Comparison of ENCODE assay signal across 20 cellular contexts in genomic region chr10:121559321-121559720, GRCh38. TPM values are rescaled to one million over a fixed set of nuclear protein-coding genes. Genes with fewer than 3 reads are reported as not detected.
DNase-seq lines count a peak whose midpoint lies in the region; ATAC-seq, FAIRE-seq and TF ChIP-seq lines count a peak whose summit lies in the region.
"Had no signal": no experiment of that assay in that cellular context is flagged by ENCODE, and none has a peak within 500 bp of the region (broad histone marks: within the 10 kb centered on the region; RNA-seq: fewer than 3 reads in every experiment).

No MANE protein-coding gene starts in this region.

- TF ChIP-seq CTCF in D721Med (IDR thresholded peaks at IDR 0.05; ENCODE audit: insufficient read depth, missing control alignments) (no peak), nephron (IDR thresholded peaks at IDR 0.05; ENCODE audit: unreplicated experiment in 3 of 3) (no peak), vagina (IDR thresholded peaks at IDR 0.05) (no peak)

- intact Hi-C loops in vagina (cut with DNase I) = no loop called here

- H3K9me3 ChIP-seq in vagina = no peaks in the 10 kb centered on the region
- H3K9me3 ChIP-seq: breast epithelium, gastrocnemius medialis, Peyer's patch, suprapubic skin had no signal

- peaks cover 6% of the 10 kb centered on the region for H3K27me3 Mint-ChIP-seq in nephron (ENCODE audit: low read depth)
- H3K27me3 Mint-ChIP-seq: activated naive CD8-positive, alpha-beta T cell treated with anti-CD3 and anti-CD28 coated beads, Interleukin-2, amount 10 ng/mL, durations not matched to agents 7 days and 5 days; CD4-positive, alpha-beta T cell had no signal

- H3K4me1 ChIP-seq in vagina = peaks cover 15% of the 10 kb centered on the region
- H3K4me1 ChIP-seq: breast epithelium, gastrocnemius medialis, Peyer's patch had no signal

- H3K4me3 ChIP-seq in vagina = no peak overlapping the region
- H3K4me3 ChIP-seq: breast epithelium, gastrocnemius medialis, Peyer's patch, suprapubic skin had no signal

- DNase-seq in D721Med (ENCODE audit: insufficient read length, low spot score) = peak; percentile 58
- DNase-seq in NCI-H146 treated with DMSO at 0.1 percent for 48 hours (lab: John Stamatoyannopoulos, UW; ENCODE audit: unreplicated experiment) = peak; percentile 34
- no peak for DNase-seq in CD1c-positive myeloid dendritic cell (ENCODE audit: extremely low spot score)
- no peak for DNase-seq in activated naive CD4-positive, alpha-beta T cell treated with anti-CD3 and anti-CD28 coated beads, Interleukin-2, amount 50 U/mL, for 16 hours
- no peak for DNase-seq in vagina (ENCODE audit: extremely low spot score in 2 of 2)
- no peak for DNase-seq in stimulated activated CD4-positive, alpha-beta T cell treated with anti-CD3 and anti-CD28 coated beads, Interleukin-2, amount 100 ng/mL, for 24 hours
- DNase-seq: activated naive CD8-positive, alpha-beta T cell treated with anti-CD3 and anti-CD28 coated beads, Interleukin-2, amount 10 ng/mL, durations not matched to agents 7 days and 5 days; CD4-positive, alpha-beta T cell; DMS79 treated with DMSO at 0.1 percent for 48 hours; gastrocnemius medialis; IMR-90; kidney glomerular epithelial cell; NCI-H2081; Peyer's patch; T1000 had no signal

- TF ChIP-seq POLR2A in vagina (IDR thresholded peaks at IDR 0.05) = no peak

- no peaks in the 10 kb centered on the region for H3K27me3 ChIP-seq in vagina
- H3K27me3 ChIP-seq: breast epithelium, gastrocnemius medialis, Peyer's patch, suprapubic skin had no signal

- H3K4me1 Mint-ChIP-seq in nephron = peaks cover 42% of the 10 kb centered on the region
- H3K4me1 Mint-ChIP-seq: activated naive CD8-positive, alpha-beta T cell treated with anti-CD3 and anti-CD28 coated beads, Interleukin-2, amount 10 ng/mL, durations not matched to agents 7 days and 5 days had no signal

- no peak overlapping the region for H3K27ac ChIP-seq in vagina
- H3K27ac ChIP-seq: breast epithelium, gastrocnemius medialis, HL-60, Peyer's patch, suprapubic skin had no signal

- H3K9me3 Mint-ChIP-seq in nephron = no peaks in the 10 kb centered on the region
- H3K9me3 Mint-ChIP-seq: activated naive CD8-positive, alpha-beta T cell treated with anti-CD3 and anti-CD28 coated beads, Interleukin-2, amount 10 ng/mL, durations not matched to agents 7 days and 5 days; CD4-positive, alpha-beta T cell had no signal

- H3K36me3 Mint-ChIP-seq in nephron (ENCODE audit: low read depth) = peaks cover 36% of the 10 kb centered on the region
- H3K36me3 Mint-ChIP-seq: activated naive CD8-positive, alpha-beta T cell treated with anti-CD3 and anti-CD28 coated beads, Interleukin-2, amount 10 ng/mL, durations not matched to agents 7 days and 5 days had no signal

- peak overlapping the region in 2 of 3 experiments; percentile 4 to 52 for H3K27ac Mint-ChIP-seq in nephron
- H3K27ac Mint-ChIP-seq: activated naive CD8-positive, alpha-beta T cell treated with anti-CD3 and anti-CD28 coated beads, Interleukin-2, amount 10 ng/mL, durations not matched to agents 7 days and 5 days; CD4-positive, alpha-beta T cell had no signal

- H3K4me3 Mint-ChIP-seq in nephron = peak overlapping the region in 1 of 3 experiments; percentile 23
- H3K4me3 Mint-ChIP-seq: activated naive CD8-positive, alpha-beta T cell treated with anti-CD3 and anti-CD28 coated beads, Interleukin-2, amount 10 ng/mL, durations not matched to agents 7 days and 5 days; CD4-positive, alpha-beta T cell had no signal

- FAIRE-seq in D721Med (lab: Jason Lieb, UNC) = no peak

- no peaks in the 10 kb centered on the region for H3K36me3 ChIP-seq in vagina
- H3K36me3 ChIP-seq: breast epithelium, gastrocnemius medialis, Peyer's patch, suprapubic skin had no signal

- no peak for ATAC-seq in SK-N-SH treated with all-trans-retinoic acid at 6 μM for 48 hours
- ATAC-seq: gastrocnemius medialis had no signal

TF ChIP-seq in SK-N-SH treated with all-trans-retinoic acid at 6 μM for 48 hours, 23 proteins besides CTCF, POLR2A, EP300 and RAD21:
- TF ChIP-seq TOX (CRISPR knock-in tag; IDR thresholded peaks at IDR 0.05; ENCODE audit: borderline replicate concordance) (no peak), GLIS3 (CRISPR knock-in tag; IDR thresholded peaks at IDR 0.05) (no peak), TCF4 (CRISPR knock-in tag; IDR thresholded peaks at IDR 0.05; ENCODE audit: borderline replicate concordance) (peak; percentile 47; the same call in 1 of the 2 replicates), SNAI2 (CRISPR knock-in tag; IDR thresholded peaks at IDR 0.05) (no peak)
TF ChIP-seq in SK-N-SH treated with all-trans-retinoic acid at 6 μM for 48 hours: peak in this region for 1.

RNA-seq across cellular contexts. Expression of gene FGFR2, which starts 38.9 kb away (rescaled TPM):
- total RNA-seq in vagina = 54.0 TPM
- total RNA-seq: IMR-90 had no signal

Comparison
In these comparisons a context has a peak if more than half of its experiments do, and no peak if none do; other contexts are left out.
1. DNase-seq: peak in D721Med (single experiment) and NCI-H146 treated with DMSO at 0.1 percent for 48 hours (single experiment); none in CD1c-positive myeloid dendritic cell (single experiment), activated naive CD4-positive, alpha-beta T cell treated with anti-CD3 and anti-CD28 coated beads, Interleukin-2, amount 50 U/mL, for 16 hours (single experiment), vagina (0 of 2) and stimulated activated CD4-positive, alpha-beta T cell treated with anti-CD3 and anti-CD28 coated beads, Interleukin-2, amount 100 ng/mL, for 24 hours (0 of 2).